Comparison of ENCODE assay signal across 9 cellular contexts in genomic region chr5:158382473-158382872, GRCh38.
DNase-seq lines count a peak whose midpoint lies in the region; ATAC-seq and TF ChIP-seq lines count a peak whose summit lies in the region.
"Had no signal": no experiment of that assay in that cellular context is flagged by ENCODE, and none has a peak within 500 bp of the region (broad histone marks: within the 10 kb centered on the region; RNA-seq: fewer than 3 reads in every experiment).

No MANE protein-coding gene starts in this region.

- intact Hi-C loops in Calu3 (cut with micrococcal nuclease; ENCODE audit: unreplicated experiment): no loop called here

- H3K27me3 Mint-ChIP-seq in Calu3 (ENCODE audit: unreplicated experiment): no peaks in the 10 kb centered on the region
- H3K27me3 Mint-ChIP-seq in immature natural killer cell (ENCODE audit: low read depth in 3 of 3): peaks cover 0 to 9% (median 0%) of the 10 kb centered on the region in 3 donors

- H3K4me3 ChIP-seq in foreskin fibroblast (ENCODE audit: low read depth in 1 of 2, low read length in 2 of 2): no peak overlapping the region
- H3K4me3 ChIP-seq in effector memory CD4-positive, alpha-beta T cell (ENCODE audit: insufficient read depth, low read depth, low read length, poor library complexity, severe bottlenecking): no peak overlapping the region
- H3K4me3 ChIP-seq: Peyer's patch had no signal

- no peak overlapping the region for H3K4me3 Mint-ChIP-seq in Calu3 (ENCODE audit: low read depth, unreplicated experiment)
- H3K4me3 Mint-ChIP-seq in immature natural killer cell: no peak overlapping the region

- no peaks in the 10 kb centered on the region for H3K9me3 ChIP-seq in effector memory CD4-positive, alpha-beta T cell (ENCODE audit: control insufficient read depth, low read length)

- no peak overlapping the region for H3K27ac Mint-ChIP-seq in Calu3 (ENCODE audit: unreplicated experiment)
- no peak overlapping the region for H3K27ac Mint-ChIP-seq in immature natural killer cell

- H3K27me3 ChIP-seq in effector memory CD4-positive, alpha-beta T cell (replicated peaks; ENCODE audit: control insufficient read depth, insufficient read depth, low read length, poor library complexity, severe bottlenecking): no peaks in the 10 kb centered on the region
- H3K27me3 ChIP-seq: Peyer's patch had no signal

- no peak for TF ChIP-seq CTCF in Calu3 (IDR thresholded peaks at IDR 0.05; ENCODE audit: unreplicated experiment)
- TF ChIP-seq CTCF in foreskin fibroblast (IDR thresholded peaks at IDR 0.05; ENCODE audit: low read depth, low read length): no peak

- CTCF ChIA-PET in Calu3 (lab: Charles Lee): no interaction called here

- H3K9me3 Mint-ChIP-seq in Calu3 (ENCODE audit: low read depth, unreplicated experiment) (peaks cover 9% of the 10 kb centered on the region), immature natural killer cell (peaks cover 0 to 2% (median 0%) of the 10 kb centered on the region in 6 donors)

- no peaks in the 10 kb centered on the region for H3K36me3 ChIP-seq in effector memory CD4-positive, alpha-beta T cell (ENCODE audit: control insufficient read depth, insufficient read depth, low read length)
- H3K36me3 ChIP-seq: Peyer's patch had no signal

- H3K27ac ChIP-seq in effector memory CD4-positive, alpha-beta T cell (ENCODE audit: insufficient read depth, low read length, poor library complexity, severe bottlenecking): no peak overlapping the region
- H3K27ac ChIP-seq: Peyer's patch had no signal

- H3K36me3 Mint-ChIP-seq in Calu3 (ENCODE audit: insufficient read depth, unreplicated experiment): no peaks in the 10 kb centered on the region
- H3K36me3 Mint-ChIP-seq in immature natural killer cell: no peaks in the 10 kb centered on the region

- H3K4me1 ChIP-seq in effector memory CD4-positive, alpha-beta T cell (ENCODE audit: control insufficient read depth, insufficient read depth, low read length, poor library complexity, severe bottlenecking): no peaks in the 10 kb centered on the region
- H3K4me1 ChIP-seq: Peyer's patch had no signal

- ATAC-seq in GM19438 (IDR thresholded peaks at IDR 0.05; ENCODE audit: low read depth, unreplicated experiment): peak; percentile 83
- ATAC-seq in HG03342 (IDR thresholded peaks at IDR 0.05; ENCODE audit: unreplicated experiment): peak; percentile 92

- H3K4me1 Mint-ChIP-seq in Calu3 (ENCODE audit: low read depth, unreplicated experiment) (no peaks in the 10 kb centered on the region), immature natural killer cell (peaks cover 0 to 2% of the 10 kb centered on the region in 2 donors)

- peak; percentile 9 for DNase-seq in Calu3
- peak; percentile 75 for DNase-seq in T1000 (lab: John Stamatoyannopoulos, UW)
- peak; percentile 96 to 98 for DNase-seq in foreskin fibroblast
- peak; percentile 97 for DNase-seq in renal cortical epithelial cell (ENCODE audit: low read depth)
- DNase-seq in immature natural killer cell: no peak
- no peak for DNase-seq in effector memory CD4-positive, alpha-beta T cell

- BruUV-seq in Calu3 (replicated peaks; lab: Mats Ljungman, UMichigan): no TSS peak

Comparison
In these comparisons a context has a peak if more than half of its experiments do, and no peak if none do; other contexts are left out.
1. DNase-seq: peak in Calu3 (single experiment), T1000 (single experiment), foreskin fibroblast (2 of 2) and renal cortical epithelial cell (single experiment); none in immature natural killer cell (0 of 3) and effector memory CD4-positive, alpha-beta T cell (0 of 3).